18 cellular contexts compared by ENCODE assay signal in genomic region chr20:23332467-23332866, GRCh38.
"Had no signal": no experiment of that assay in that cellular context is flagged by ENCODE, and none has a peak within 500 bp of the region (broad histone marks: within the 10 kb centered on the region; RNA-seq: fewer than 3 reads in every experiment).

No MANE protein-coding gene starts in this region.

- H3K4me2 ChIP-seq: hepatocyte, neural progenitor cell, smooth muscle cell had no signal

- H3K4me1 ChIP-seq: thyroid gland, uterus had no signal

- H3K9ac ChIP-seq: neural progenitor cell had no signal

- H2AFZ ChIP-seq: hepatocyte, neural progenitor cell had no signal

- H3K4me3 ChIP-seq: hepatocyte, neural progenitor cell, ovary, right atrium auricular region, smooth muscle cell, suprapubic skin, thyroid gland, uterus had no signal

- H3K9me3 ChIP-seq: ovary, thyroid gland, uterus had no signal

- H3K27ac ChIP-seq: hepatocyte, neural progenitor cell, ovary, right atrium auricular region, suprapubic skin, thyroid gland, uterus had no signal

- ATAC-seq: left lobe of liver; natural killer cell treated with Interleukin-12 subunit alpha and Interleukin-12 subunit beta and Interleukin-15 and Interleukin-18, amount 100 ng/mL, for 72 hours; stimulated activated naive CD8-positive, alpha-beta T cell treated with anti-CD3 and anti-CD28 coated beads, Interleukin-15, Interleukin-2, amounts not matched to agents 100 U/mL and 50 U/mL, for 24 hours had no signal

- H3K36me3 ChIP-seq: neural progenitor cell, ovary, right atrium auricular region, suprapubic skin, thyroid gland, uterus had no signal

- H3K27me3 ChIP-seq: hepatocyte, neural progenitor cell, ovary, right atrium auricular region, suprapubic skin, thyroid gland, uterus had no signal

- H3K79me2 ChIP-seq: hepatocyte had no signal

- DNase-seq: effector memory CD4-positive, alpha-beta T cell; erythroblast; foreskin melanocyte; head of caudate nucleus; midbrain; nucleus accumbens; ovary; stimulated activated CD4-positive, alpha-beta T cell treated with anti-CD3 and anti-CD28 coated beads, Interleukin-2, amount 100 ng/mL, for 48 hours; stimulated activated naive CD8-positive, alpha-beta T cell treated with anti-CD3 and anti-CD28 coated beads, Interleukin-15, Interleukin-2, amounts not matched to agents 100 U/mL and 50 U/mL, for 24 hours; thyroid gland; uterus had no signal
